8 cellular contexts compared by ENCODE assay signal in genomic region chr2:112483821-112484220, GRCh38. TPM values are rescaled to one million over a fixed set of nuclear protein-coding genes. Genes with fewer than 3 reads are reported as not detected.
DNase-seq lines count a peak whose midpoint lies in the region; ATAC-seq and TF ChIP-seq lines count a peak whose summit lies in the region.

No MANE protein-coding gene starts in this region.

- CTCF ChIA-PET in A673 (lab: Charles Lee) (interaction anchor here (1.2 kb wide), 1 partner anchor 17 kb away, joined by 7 read pairs; no protein-coding TSS in a partner anchor), activated B cell treated with CpG ODN at 0.5 μM for 24 hours (lab: Charles Lee) (no interaction called here)

- H3K4me2 ChIP-seq in GM23248 (ENCODE audit: unreplicated experiment), result peak overlapping the region; percentile 93

- peaks cover 63% of the 10 kb centered on the region for H3K79me2 ChIP-seq in GM23248 (ENCODE audit: insufficient read depth)

- H3K4me3 ChIP-seq in A673 (ENCODE audit: low read depth, low read length, poor library complexity, severe bottlenecking) (peak overlapping the region; percentile 92), GM23248 (peak overlapping the region; percentile 92), foreskin fibroblast (ENCODE audit: low read depth in 1 of 2, low read length in 2 of 2) (peak overlapping the region; percentile 79 to 86), colonic mucosa (no peak overlapping the region)

- peak overlapping the region; percentile 86 for H2AFZ ChIP-seq in GM23248

- ATAC-seq in activated B cell treated with CpG ODN at 0.5 μM for 24 hours (ENCODE audit: low read depth) (no peak), GM21717 (IDR thresholded peaks at IDR 0.05; ENCODE audit: unreplicated experiment) (no peak), GM18502 (IDR thresholded peaks at IDR 0.05; ENCODE audit: poor library complexity, unreplicated experiment) (no peak)

- peaks cover 20% of the 10 kb centered on the region for H3K36me3 Mint-ChIP-seq in activated B cell treated with CpG ODN at 0.5 μM for 24 hours (ENCODE audit: low read depth)

- H3K4me1 ChIP-seq in A673 (ENCODE audit: insufficient read depth, low read length, poor library complexity, severe bottlenecking) (peaks cover 11% of the 10 kb centered on the region), GM23248 (ENCODE audit: insufficient read depth) (peaks cover 14% of the 10 kb centered on the region), colonic mucosa (peaks cover 6% of the 10 kb centered on the region)

- no TSS peak for BruUV-seq in A673 (replicated peaks; lab: Mats Ljungman, UMichigan)

- DNase-seq in A673 (ENCODE audit: low spot score), result no peak
- no peak for DNase-seq in GM23248
- no peak for DNase-seq in activated B cell treated with CpG ODN at 0.5 μM for 24 hours
- no peak for DNase-seq in foreskin fibroblast
- DNase-seq in colonic mucosa, result no peak
- no peak for DNase-seq in stimulated activated CD4-positive, alpha-beta T cell treated with anti-CD3 and anti-CD28 coated beads, Interleukin-15, amount 100 ng/mL, for 24 hours

- POLR2A ChIA-PET in A673 (lab: Charles Lee; ENCODE audit: low non-redundant PET) (no interaction called here), activated B cell treated with CpG ODN at 0.5 μM for 24 hours (lab: Charles Lee) (interaction anchor here (1.1 kb wide), 1 partner anchor 58 kb away, joined by 3 read pairs; no protein-coding TSS in a partner anchor)

- in situ Hi-C loops in GM23248 (cut with MboI), result no loop called here

- H3K27me3 Mint-ChIP-seq in activated B cell treated with CpG ODN at 0.5 μM for 24 hours, result no peaks in the 10 kb centered on the region

- peaks cover 19% of the 10 kb centered on the region for H3F3A ChIP-seq in GM23248 (ENCODE audit: insufficient read depth)

- H3K4me3 Mint-ChIP-seq in activated B cell treated with CpG ODN at 0.5 μM for 24 hours, result peak overlapping the region; percentile 93

- peak overlapping the region; percentile 90; the same call in 1 of the 2 replicates for H3K9ac ChIP-seq in GM23248
- no peak overlapping the region for H3K9ac ChIP-seq in colonic mucosa (ENCODE audit: low read depth in 2 of 2, low read length in 2 of 2)

- H3K27me3 ChIP-seq in A673 (replicated peaks; ENCODE audit: insufficient read depth, low read depth, low read length, poor library complexity), result no peaks in the 10 kb centered on the region
- no peaks in the 10 kb centered on the region for H3K27me3 ChIP-seq in GM23248 (replicated peaks; ENCODE audit: insufficient read depth)
- H3K27me3 ChIP-seq in colonic mucosa, result no peaks in the 10 kb centered on the region

- H3K36me3 ChIP-seq in A673 (ENCODE audit: insufficient read depth, low read length, poor library complexity, severe bottlenecking) (peaks cover 37% of the 10 kb centered on the region), GM23248 (ENCODE audit: low read depth) (no peaks in the 10 kb centered on the region), colonic mucosa (no peaks in the 10 kb centered on the region)

- H3K9me3 Mint-ChIP-seq in activated B cell treated with CpG ODN at 0.5 μM for 24 hours, result no peaks in the 10 kb centered on the region

- TF ChIP-seq CTCF in A673 (conservative IDR thresholded peaks at IDR 0.05; ENCODE audit: low read depth, low read length), result no peak
- TF ChIP-seq CTCF in activated B cell treated with CpG ODN at 0.5 μM for 24 hours (IDR thresholded peaks at IDR 0.05), result no peak
- no peak for TF ChIP-seq CTCF in foreskin fibroblast (IDR thresholded peaks at IDR 0.05; ENCODE audit: low read depth, low read length)
- TF ChIP-seq CTCF in colonic mucosa (IDR thresholded peaks at IDR 0.05), result no peak

- H3K27ac Mint-ChIP-seq in activated B cell treated with CpG ODN at 0.5 μM for 24 hours, result no peak overlapping the region

- no peaks in the 10 kb centered on the region for H4K20me1 ChIP-seq in GM23248 (ENCODE audit: insufficient read depth)

- H3K9me2 ChIP-seq in GM23248 (ENCODE audit: insufficient read depth), result no peaks in the 10 kb centered on the region

- WGBS in GM23248 (ENCODE audit: low coverage in 1 of 2, low lambda C conversion rate in 2 of 2, missing lambda C conversion rate in 2 of 2), 2 experiments, result 78 to 82% methylated on average over 3 of the region's 3 CpGs

- H3K4me1 Mint-ChIP-seq in activated B cell treated with CpG ODN at 0.5 μM for 24 hours, result peaks cover 22% of the 10 kb centered on the region

- H3K9me3 ChIP-seq in A673 (ENCODE audit: low read depth, low read length, poor library complexity, severe bottlenecking) (no peaks in the 10 kb centered on the region), GM23248 (ENCODE audit: low read depth) (no peaks in the 10 kb centered on the region), colonic mucosa (no peaks in the 10 kb centered on the region)

- H3K27ac ChIP-seq in A673 (ENCODE audit: low read depth, low read length, poor library complexity, severe bottlenecking) (no peak overlapping the region), GM23248 (peak overlapping the region; percentile 94), colonic mucosa (no peak overlapping the region)

- intact Hi-C loops in A673 (cut with micrococcal nuclease; ENCODE audit: unreplicated experiment), result no loop called here
- intact Hi-C loops in activated B cell treated with CpG ODN at 0.5 μM for 24 hours (cut with micrococcal nuclease), result loop anchor here (2.0 to 5.0 kb wide), 3 partner anchors 163 to 602 kb away; partner anchors contain the start of genes ANAPC1, SLC20A1 and TMEM87B
- intact Hi-C loops in colonic mucosa (cut with DNase I), result no loop called here

RNA-seq across cellular contexts. Expression of gene TTL, which starts 1.9 kb away (rescaled TPM):
- total RNA-seq in A673 (2021) (119 and 146 TPM in 2 replicates), activated B cell treated with CpG ODN at 0.5 μM for 24 hours (16.0 and 20.8 TPM in 2 replicates), colonic mucosa (10 to 100 TPM; 16.9 to 17.5 TPM)
- 68.4 and 69.7 TPM in 2 replicates for total RNA-seq in GM23248 (2014; rRNA removed; shearing (Covaris generic))
- polyA plus RNA-seq in GM23248 (2016; fragmentation: Nextera tagmentation; extraction: Ambion mirVana), result 11.1 and 11.5 TPM in 2 replicates

RNA-seq across cellular contexts. Expression of gene RGPD8, which starts 50.4 kb away (rescaled TPM):
- 17.5 and 19.9 TPM in 2 replicates for total RNA-seq in A673 (2021)
- 11.6 and 16.8 TPM in 2 replicates for total RNA-seq in GM23248 (2014; rRNA removed; shearing (Covaris generic))
- polyA plus RNA-seq in GM23248 (2016; fragmentation: Nextera tagmentation; extraction: Ambion mirVana), result 2.1 and 2.3 TPM in 2 replicates
- total RNA-seq in activated B cell treated with CpG ODN at 0.5 μM for 24 hours, result 16.4 and 26.6 TPM in 2 replicates
- total RNA-seq in colonic mucosa, result 10 to 100 TPM in 1 of 2 donors, 1 to 10 TPM in 1; 8.6 to 11.7 TPM

RNA-seq across cellular contexts. Expression of gene POLR1B, which starts 58.4 kb away (rescaled TPM):
- 53.9 and 70.0 TPM in 2 replicates for total RNA-seq in A673 (2021)
- total RNA-seq in GM23248 (2014; rRNA removed; shearing (Covaris generic)), result 9.2 and 16.5 TPM in 2 replicates
- polyA plus RNA-seq in GM23248 (2016; fragmentation: Nextera tagmentation; extraction: Ambion mirVana), result 8.2 and 9.8 TPM in 2 replicates
- total RNA-seq in activated B cell treated with CpG ODN at 0.5 μM for 24 hours, result 43.1 and 48.8 TPM in 2 replicates
- 10 to 100 TPM; 13.5 to 29.6 TPM for total RNA-seq in colonic mucosa
